8 cellular contexts compared by ENCODE assay signal in genomic region chr4:2186133-2186864, GRCh38. TPM values are rescaled to one million over a fixed set of nuclear protein-coding genes. Genes with fewer than 3 reads are reported as not detected.
DNase-seq lines count a peak whose midpoint lies in the region; ATAC-seq, FAIRE-seq and TF ChIP-seq lines count a peak whose summit lies in the region.

No MANE protein-coding gene starts in this region.

- WGBS in IMR-90 (ENCODE audit: extremely low coverage in 2 of 2, insufficient read length in 1 of 2), 2 experiments: 20% methylated on average over 1 of the region's 9 CpGs; no CpG with 5 or more reads in 1 of the 2 experiments
- WGBS in SK-N-SH (ENCODE audit: low lambda C conversion rate): 56% methylated on average over 9 of the region's 9 CpGs

- H4K20me1 ChIP-seq in IMR-90 (ENCODE audit: insufficient read depth, low read length) (no peaks in the 10 kb centered on the region), SK-N-SH (ENCODE audit: insufficient read depth) (no peaks in the 10 kb centered on the region)

- H3K56ac ChIP-seq in IMR-90 (ENCODE audit: extremely low read depth, insufficient read depth, low read length): no peak overlapping the region

- in situ Hi-C loops in IMR-90 (cut with MboI; ENCODE audit: low sequenced_read_pairs): no loop called here

- H3K4me1 ChIP-seq in IMR-90 (ENCODE audit: control insufficient read depth, insufficient read depth, low read length) (no peaks in the 10 kb centered on the region), SK-N-SH (ENCODE audit: control insufficient read depth in 1 of 2, insufficient read depth in 2 of 2, low read depth in 1 of 2, low read length in 1 of 2) (no peaks in the 10 kb centered on the region), kidney (ENCODE audit: control insufficient read depth in 1 of 2, insufficient read depth in 1 of 2, low read depth in 1 of 2, low read length in 2 of 2) (no peaks in the 10 kb centered on the region)

- no peaks in the 10 kb centered on the region for H3F3A ChIP-seq in SK-N-SH (replicated peaks; ENCODE audit: insufficient read depth)

- TF ChIP-seq EP300 in SK-N-SH (IDR thresholded peaks at IDR 0.05; ENCODE audit: borderline replicate concordance in 1 of 2, low read depth in 1 of 2, low read length in 1 of 2): no peak

- ATAC-seq in IMR-90 (ENCODE audit: low read depth): peak; percentile 53
- no peak for ATAC-seq in GM21576 (IDR thresholded peaks at IDR 0.05; ENCODE audit: unreplicated experiment)

- no peak overlapping the region for H3K18ac ChIP-seq in IMR-90 (ENCODE audit: low read depth, low read length)

- H2BK20ac ChIP-seq in IMR-90 (ENCODE audit: low read depth, low read length): no peak overlapping the region

- no peaks in the 10 kb centered on the region for H3K9me2 ChIP-seq in SK-N-SH

- H4K5ac ChIP-seq in IMR-90 (ENCODE audit: low read depth, low read length): no peak overlapping the region

- CTCF ChIA-PET in IMR-90 (lab: Yijun Ruan, JAX): interaction anchor here (0.5 kb wide), 1 partner anchor 10 kb away, joined by 3 read pairs; no protein-coding TSS in a partner anchor
- CTCF ChIA-PET in SK-N-SH (lab: Yijun Ruan, JAX): interaction anchor here (1.5 kb wide), 1 partner anchor 10 kb away, joined by 4 read pairs; no protein-coding TSS in a partner anchor

- H3K4me3 ChIP-seq in IMR-90 (ENCODE audit: insufficient read depth, low read depth, low read length): no peak overlapping the region
- H3K4me3 ChIP-seq in SK-N-SH (ENCODE audit: low read depth in 2 of 2, low read length in 1 of 2): no peak overlapping the region
- no peak overlapping the region for H3K4me3 ChIP-seq in kidney (ENCODE audit: low read length in 2 of 2)

- H3K4me2 ChIP-seq in IMR-90 (ENCODE audit: low read depth, low read length): no peak overlapping the region
- no peak overlapping the region for H3K4me2 ChIP-seq in SK-N-SH

- H3K9me1 ChIP-seq in IMR-90 (ENCODE audit: insufficient read depth, low read length): no peaks in the 10 kb centered on the region

- H2BK120ac ChIP-seq in IMR-90 (ENCODE audit: low read depth, low read length): no peak overlapping the region

- H2BK15ac ChIP-seq in IMR-90 (ENCODE audit: low read depth, low read length): no peak overlapping the region

- TF ChIP-seq POLR2A in IMR-90 (IDR thresholded peaks at IDR 0.05; ENCODE audit: low read depth, low read length): no peak

- FAIRE-seq in D721Med (lab: Jason Lieb, UNC) (no peak), kidney (lab: Jason Lieb, UNC) (no peak)

- H2BK5ac ChIP-seq in IMR-90 (ENCODE audit: low read depth, low read length, poor library complexity, severe bottlenecking): no peak overlapping the region

- no peak overlapping the region for H2AK9ac ChIP-seq in IMR-90 (replicated peaks; ENCODE audit: low read depth, low read length, poor library complexity)

- POLR2A ChIA-PET in IMR-90 (lab: Charles Lee; ENCODE audit: unreplicated experiment): no interaction called here
- POLR2A ChIA-PET in SK-N-SH (lab: Yijun Ruan, JAX): no interaction called here

- no peak overlapping the region for H3K4ac ChIP-seq in IMR-90 (ENCODE audit: low read depth, low read length)

- TF ChIP-seq RAD21 in IMR-90 (IDR thresholded peaks at IDR 0.05; ENCODE audit: low read length): peak; percentile 52
- peak; percentile 53 for TF ChIP-seq RAD21 in SK-N-SH (IDR thresholded peaks at IDR 0.05; ENCODE audit: low read length)

- peak; percentile 2 for TF ChIP-seq CTCF in D721Med (IDR thresholded peaks at IDR 0.05; ENCODE audit: insufficient read depth, missing control alignments)
- TF ChIP-seq CTCF in IMR-90 (conservative IDR thresholded peaks at IDR 0.05; ENCODE audit: low read depth, low read length): peak; percentile 31
- TF ChIP-seq CTCF in SK-N-SH (IDR thresholded peaks at IDR 0.05): peak; percentile 11; the same call in 1 of the 2 replicates
- peak; percentile 39 for TF ChIP-seq CTCF in kidney (IDR thresholded peaks at IDR 0.05; ENCODE audit: borderline replicate concordance, extremely low read depth, insufficient read depth)

- DNase-seq in D721Med (ENCODE audit: insufficient read length, low spot score) (no peak), IMR-90 (peak; percentile 22), SK-N-SH (no peak), kidney (no peak), head of caudate nucleus (no peak), activated gamma-delta T cell treated with Interleukin-2 at 50 U/mL for 16 hours (no peak), NCI-H1930 (lab: John Stamatoyannopoulos, UW) (no peak)

- H3K9ac ChIP-seq in IMR-90 (ENCODE audit: low read depth, low read length) (no peak overlapping the region), SK-N-SH (no peak overlapping the region), kidney (ENCODE audit: low read length in 2 of 2) (no peak overlapping the region)

- H3K14ac ChIP-seq in IMR-90 (replicated peaks; ENCODE audit: low read depth, low read length): no peak overlapping the region

- no TSS peak for BruUV-seq in IMR-90 (replicated peaks; lab: Mats Ljungman, UMichigan)

- intact Hi-C loops in IMR-90 (cut with micrococcal nuclease): no loop called here
- intact Hi-C loops in kidney (cut with DNase I): no loop called here
- intact Hi-C loops in head of caudate nucleus (cut with DNase I): no loop called here

- no peaks in the 10 kb centered on the region for H3K27me3 ChIP-seq in IMR-90 (ENCODE audit: control insufficient read depth, insufficient read depth, low read length)
- no peaks in the 10 kb centered on the region for H3K27me3 ChIP-seq in SK-N-SH (ENCODE audit: insufficient read depth)

- no peaks in the 10 kb centered on the region for H3K79me2 ChIP-seq in SK-N-SH (ENCODE audit: insufficient read depth)

- H4K8ac ChIP-seq in IMR-90 (ENCODE audit: low read depth in 2 of 2, low read length in 2 of 2): no peak overlapping the region

- H3K36me3 ChIP-seq in IMR-90 (ENCODE audit: control insufficient read depth, insufficient read depth, low read length): no peaks in the 10 kb centered on the region
- no peaks in the 10 kb centered on the region for H3K36me3 ChIP-seq in SK-N-SH (replicated peaks in 1 of 2; ENCODE audit: control insufficient read depth in 1 of 2, insufficient read depth in 2 of 2, low read length in 1 of 2)
- H3K36me3 ChIP-seq in kidney (ENCODE audit: control insufficient read depth in 1 of 2, insufficient read depth in 2 of 2, low read length in 2 of 2): no peaks in the 10 kb centered on the region

- H3K9me3 ChIP-seq in IMR-90 (ENCODE audit: control insufficient read depth, insufficient read depth, low read length) (no peaks in the 10 kb centered on the region), SK-N-SH (no peaks in the 10 kb centered on the region), kidney (ENCODE audit: control insufficient read depth in 1 of 2, low read length in 2 of 2) (no peaks in the 10 kb centered on the region)

- H2AFZ ChIP-seq in IMR-90 (replicated peaks; ENCODE audit: low read length, poor library complexity) (no peak overlapping the region), SK-N-SH (ENCODE audit: low read depth) (no peak overlapping the region)

- dilution Hi-C loops in IMR-90 (cut with HindIII; ENCODE audit: low sequenced_read_pairs, unreplicated experiment): no loop called here

- no peak overlapping the region for H3K23ac ChIP-seq in IMR-90 (ENCODE audit: low read depth, low read length)

- H3K79me1 ChIP-seq in IMR-90 (ENCODE audit: low read depth in 1 of 2, low read length in 2 of 2): no peaks in the 10 kb centered on the region; a peak in 1 of 4 replicates

- H3K27ac ChIP-seq in IMR-90 (ENCODE audit: insufficient read depth, low read length) (no peak overlapping the region), SK-N-SH (ENCODE audit: low read depth in 2 of 2, low read length in 1 of 2) (no peak overlapping the region), kidney (ENCODE audit: low read depth in 2 of 2, low read length in 2 of 2) (no peak overlapping the region)

- H4K91ac ChIP-seq in IMR-90 (ENCODE audit: insufficient read depth, low read depth, low read length): no peak overlapping the region

- H2AK5ac ChIP-seq in IMR-90 (ENCODE audit: low read depth, low read length): no peak overlapping the region

TF ChIP-seq in IMR-90, 13 proteins besides CTCF, POLR2A, EP300 and RAD21 (continues in another document):
- no peak for TF ChIP-seq BHLHE40 (IDR thresholded peaks at IDR 0.05; ENCODE audit: low read depth, low read length)

TF ChIP-seq in SK-N-SH, 30 proteins besides CTCF, POLR2A, EP300 and RAD21 (continues in another document):
- TF ChIP-seq IRF3 (IDR thresholded peaks at IDR 0.05; ENCODE audit: low read depth, low read length) (no peak), CHD2 (IDR thresholded peaks at IDR 0.05; ENCODE audit: low read length, partially characterized antibody) (no peak), NFIC (IDR thresholded peaks at IDR 0.05; ENCODE audit: borderline replicate concordance) (no peak)

RNA-seq across cellular contexts. Expression of gene HAUS3, which starts 55.6 kb away (rescaled TPM):
- 4.3 and 6.9 TPM in 2 replicates for total RNA-seq in IMR-90 (2012; rRNA removed)
- 3.6 and 4.8 TPM in 2 replicates for polyA plus RNA-seq in IMR-90 (2012; rRNA removed)
- 3.0 and 5.8 TPM in 2 replicates for polyA plus RNA-seq in IMR-90 (2012; cell fraction: cytosol; rRNA removed)
- 9.9 and 13.2 TPM in 2 replicates for polyA plus RNA-seq in IMR-90 (2012; cell fraction: nucleus; rRNA removed; ENCODE audit: low replicate concordance)
- 6.3 and 6.4 TPM in 2 replicates for polyA plus RNA-seq in SK-N-SH (2012; rRNA removed)
- polyA plus RNA-seq in SK-N-SH (2012; cell fraction: cytosol; rRNA removed): 4.0 and 4.4 TPM in 2 replicates
- 15.3 and 15.8 TPM in 2 replicates for polyA plus RNA-seq in SK-N-SH (2012; cell fraction: nucleus; rRNA removed)
- total RNA-seq in kidney: 12.1 TPM
- 4.1 TPM for polyA plus RNA-seq in kidney (ENCODE audit: insufficient read depth, low read depth, low replicate concordance)

RNA-seq across cellular contexts. Expression of gene POLN, which starts 55.6 kb away (rescaled TPM):
- total RNA-seq in IMR-90 (2012; rRNA removed) (0.72 and 1.1 TPM in 2 replicates), kidney (3.8 TPM)
- polyA plus RNA-seq in IMR-90 (2012; rRNA removed) (0.63 and 0.82 TPM in 2 replicates), SK-N-SH (2012; rRNA removed) (0.67 and 1.2 TPM in 2 replicates), kidney (ENCODE audit: insufficient read depth, low read depth, low replicate concordance) (1.3 TPM)
- 0.03 and 0.63 TPM in 2 replicates for polyA plus RNA-seq in IMR-90 (2012; cell fraction: cytosol; rRNA removed)
- 3.3 and 5.4 TPM in 2 replicates for polyA plus RNA-seq in IMR-90 (2012; cell fraction: nucleus; rRNA removed; ENCODE audit: low replicate concordance)
- polyA plus RNA-seq in SK-N-SH (2012; cell fraction: cytosol; rRNA removed): 0.31 and 0.38 TPM in 2 replicates
- 4.2 and 4.9 TPM in 2 replicates for polyA plus RNA-seq in SK-N-SH (2012; cell fraction: nucleus; rRNA removed)
